ENCODE assay signal across 1 cellular context in genomic region chr15:63160638-63161037, GRCh38.
TF ChIP-seq lines count a peak whose summit lies in the region.

No MANE protein-coding gene starts in this region.

TF ChIP-seq in K562, 482 proteins besides CTCF, POLR2A, EP300 and RAD21:
- TF ChIP-seq POLR2H (tag; IDR thresholded peaks at IDR 0.05; ENCODE audit: low read depth) (no peak), PYGO2 (tag; IDR thresholded peaks at IDR 0.05) (no peak), ZNF121 (CRISPR knock-in tag; conservative IDR thresholded peaks at IDR 0.05) (peak; percentile 52; the same call in 1 of the 2 replicates)
